ENCODE assay signal across 2 cellular contexts in genomic region chr19:18306209-18306902, GRCh38.
TF ChIP-seq lines count a peak whose summit lies in the region.

No MANE protein-coding gene starts in this region.

TF ChIP-seq in SK-N-SH, 30 proteins besides CTCF, POLR2A, EP300 and RAD21:
- no peak for TF ChIP-seq MAX (IDR thresholded peaks at IDR 0.05; ENCODE audit: low read depth)
- no peak for TF ChIP-seq GATA2 (CRISPR knock-in tag; IDR thresholded peaks at IDR 0.05)
- TF ChIP-seq FOSL2 (IDR thresholded peaks at IDR 0.05; ENCODE audit: borderline replicate concordance, low read depth) = no peak
- no peak for TF ChIP-seq SMC3 (IDR thresholded peaks at IDR 0.05; ENCODE audit: low read depth, low read length)
- TF ChIP-seq FOXM1 (IDR thresholded peaks at IDR 0.05; ENCODE audit: low read depth) = no peak
- no peak for TF ChIP-seq USF1 (IDR thresholded peaks at IDR 0.05; ENCODE audit: borderline replicate concordance, low read depth)
- no peak for TF ChIP-seq RCOR1 (IDR thresholded peaks at IDR 0.05; ENCODE audit: low read length)
- TF ChIP-seq SIN3A (IDR thresholded peaks at IDR 0.05; ENCODE audit: borderline replicate concordance, low read depth, low read length) = no peak
- TF ChIP-seq RFX5 (IDR thresholded peaks at IDR 0.05; ENCODE audit: low read length) = no peak
- no peak for TF ChIP-seq GABPA (IDR thresholded peaks at IDR 0.05; ENCODE audit: low read depth)
- no peak for TF ChIP-seq EZH2phosphoT487 (IDR thresholded peaks at IDR 0.05; ENCODE audit: borderline replicate concordance, low read depth)
- TF ChIP-seq TCF12 (IDR thresholded peaks at IDR 0.05) = no peak
- TF ChIP-seq JUND (IDR thresholded peaks at IDR 0.05) = no peak
- TF ChIP-seq NRF1 (IDR thresholded peaks at IDR 0.05; ENCODE audit: low read depth, low read length) = no peak
- TF ChIP-seq YY1 (IDR thresholded peaks at IDR 0.05; ENCODE audit: low read depth) = no peak
- TF ChIP-seq CHD2 (IDR thresholded peaks at IDR 0.05; ENCODE audit: low read length, partially characterized antibody) = no peak
- TF ChIP-seq PBX3 (IDR thresholded peaks at IDR 0.05) = no peak
- TF ChIP-seq ZBTB33 (IDR thresholded peaks at IDR 0.05; ENCODE audit: borderline replicate concordance, low read depth) = no peak
- TF ChIP-seq IRF3 (IDR thresholded peaks at IDR 0.05; ENCODE audit: low read depth, low read length) = no peak
- TF ChIP-seq MEF2A (IDR thresholded peaks at IDR 0.05; ENCODE audit: borderline replicate concordance, low read depth) = no peak

TF ChIP-seq in SK-N-SH treated with all-trans-retinoic acid at 6 μM for 48 hours, 23 proteins besides CTCF, POLR2A, EP300 and RAD21:
- no peak for TF ChIP-seq ARNTL (CRISPR knock-in tag; IDR thresholded peaks at IDR 0.05; ENCODE audit: borderline replicate concordance, low read depth)
- no peak for TF ChIP-seq GLIS3 (CRISPR knock-in tag; IDR thresholded peaks at IDR 0.05)
- TF ChIP-seq TSHZ2 (CRISPR knock-in tag; IDR thresholded peaks at IDR 0.05) = no peak
- no peak for TF ChIP-seq CSRNP3 (CRISPR knock-in tag; IDR thresholded peaks at IDR 0.05)
- no peak for TF ChIP-seq ZNF565 (CRISPR knock-in tag; conservative IDR thresholded peaks at IDR 0.05; ENCODE audit: low read depth)
- TF ChIP-seq ZNF8 (CRISPR knock-in tag; IDR thresholded peaks at IDR 0.05) = no peak
- TF ChIP-seq BACH2 (CRISPR knock-in tag; IDR thresholded peaks at IDR 0.05; ENCODE audit: borderline replicate concordance) = no peak
- TF ChIP-seq ESRRG (CRISPR knock-in tag; IDR thresholded peaks at IDR 0.05) = no peak
- no peak for TF ChIP-seq ZC3H10 (CRISPR knock-in tag; IDR thresholded peaks at IDR 0.05)
- TF ChIP-seq OSR1 (CRISPR knock-in tag; IDR thresholded peaks at IDR 0.05) = no peak
- TF ChIP-seq ZFP3 (CRISPR knock-in tag; IDR thresholded peaks at IDR 0.05) = no peak
- TF ChIP-seq POU6F1 (CRISPR knock-in tag; IDR thresholded peaks at IDR 0.05; ENCODE audit: borderline replicate concordance, low read depth) = no peak
- no peak for TF ChIP-seq ZNF70 (CRISPR knock-in tag; IDR thresholded peaks at IDR 0.05)
- no peak for TF ChIP-seq ZFP30 (CRISPR knock-in tag; IDR thresholded peaks at IDR 0.05)
TF ChIP-seq in SK-N-SH treated with all-trans-retinoic acid at 6 μM for 48 hours: peak in this region for 0.
